In the genomic region with DNA sequence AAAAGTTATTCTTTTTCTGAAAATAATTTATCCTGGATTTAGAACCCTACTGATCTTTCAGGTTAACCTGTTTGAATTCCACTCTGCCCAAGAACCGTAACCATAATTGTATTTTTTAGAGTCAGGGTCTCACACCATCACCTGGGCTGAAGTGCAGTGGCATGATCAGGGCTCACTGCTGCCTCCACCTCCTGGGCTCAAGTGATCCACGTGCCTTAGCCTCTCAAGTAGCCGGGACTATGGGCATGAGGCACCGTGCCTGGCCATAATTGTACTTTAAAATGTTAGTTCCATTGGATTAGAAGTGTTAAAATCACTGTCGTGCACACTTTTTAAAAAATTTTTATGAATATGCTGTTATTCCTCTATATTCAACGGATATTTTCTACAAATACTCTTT, we compare ENCODE assay signal across 8 cellular contexts. TPM values are rescaled to one million over a fixed set of nuclear protein-coding genes. Genes with fewer than 3 reads are reported as not detected.
DNase-seq lines count a peak whose midpoint lies in the region; ATAC-seq, FAIRE-seq and TF ChIP-seq lines count a peak whose summit lies in the region.

No MANE protein-coding gene starts in this region.

- H3K9me3 ChIP-seq in WERI-Rb-1 (ENCODE audit: severe bottlenecking), result no peaks in the 10 kb centered on the region
- H3K9me3 ChIP-seq in keratinocyte (ENCODE audit: control insufficient read depth, low read depth, low read length), result no peaks in the 10 kb centered on the region
- no peaks in the 10 kb centered on the region for H3K9me3 ChIP-seq in stomach
- H3K9me3 ChIP-seq in aorta (ENCODE audit: control insufficient read depth, low read length), result no peaks in the 10 kb centered on the region
- no peaks in the 10 kb centered on the region for H3K9me3 ChIP-seq in ovary

- peak overlapping the region; percentile 95 for H3K9ac ChIP-seq in keratinocyte (ENCODE audit: control insufficient read depth, extremely low read depth, insufficient read depth, low read length)

- H3K4me1 ChIP-seq in keratinocyte (ENCODE audit: control insufficient read depth, extremely low read depth, insufficient read depth, low read length), result peaks cover 11% of the 10 kb centered on the region
- H3K4me1 ChIP-seq in stomach, result peaks cover 14 to 38% (median 31%) of the 10 kb centered on the region in 4 donors
- no peaks in the 10 kb centered on the region for H3K4me1 ChIP-seq in aorta (ENCODE audit: control insufficient read depth in 1 of 2, insufficient read depth in 2 of 2, low read length in 2 of 2)
- H3K4me1 ChIP-seq in ovary (ENCODE audit: insufficient read depth), result peaks cover 5% of the 10 kb centered on the region

- H3K4me1 Mint-ChIP-seq in T-helper 2 cell treated with Interferon-gamma antibody and Interleukin-4, amounts not matched to agents 5 μg/mL and 100 μg/mL, for 36 hours (ENCODE audit: low read depth), result peaks cover 18% of the 10 kb centered on the region

- no peaks in the 10 kb centered on the region for H3K27me3 ChIP-seq in WERI-Rb-1 (ENCODE audit: insufficient read depth, low read depth, severe bottlenecking)
- no peaks in the 10 kb centered on the region for H3K27me3 ChIP-seq in keratinocyte (ENCODE audit: control insufficient read depth, extremely low read depth, insufficient read depth, low read length)
- H3K27me3 ChIP-seq in stomach, result no peaks in the 10 kb centered on the region
- no peaks in the 10 kb centered on the region for H3K27me3 ChIP-seq in aorta (ENCODE audit: control insufficient read depth in 1 of 2, insufficient read depth in 2 of 2, low read length in 1 of 2)
- H3K27me3 ChIP-seq in ovary, result no peaks in the 10 kb centered on the region

- peak overlapping the region; percentile 99 for H3K4me3 ChIP-seq in WERI-Rb-1 (ENCODE audit: low read depth, low read length)
- peak overlapping the region; percentile 82 to 99 (median 96) for H3K4me3 ChIP-seq in keratinocyte (ENCODE audit: control insufficient read depth in 2 of 3, extremely low read depth in 1 of 3, insufficient read depth in 2 of 3, low read depth in 1 of 3, low read length in 3 of 3)
- H3K4me3 ChIP-seq in stomach, result peak overlapping the region; percentile 74 to 96 (median 89)
- no peak overlapping the region for H3K4me3 ChIP-seq in aorta (ENCODE audit: low read length in 2 of 2)
- no peak overlapping the region for H3K4me3 ChIP-seq in ovary

- ATAC-seq in aorta (ENCODE audit: low FRiP score), result no peak

- 75 to 84% (median 79%) methylated on average over 6 of the region's 6 CpGs for WGBS in stomach, 5 donors
- 77 to 80% methylated on average over 6 of the region's 6 CpGs for WGBS in aorta, 2 donors
- 81 to 91% (median 83%) methylated on average over 6 of the region's 6 CpGs for WGBS in ovary, 3 donors

- peak overlapping the region; percentile 92 for H3K4me2 ChIP-seq in keratinocyte (ENCODE audit: control insufficient read depth, extremely low read depth, insufficient read depth, low read depth, low read length)

- H4K20me1 ChIP-seq in keratinocyte (ENCODE audit: control insufficient read depth, extremely low read depth, insufficient read depth, low read length), result no peaks in the 10 kb centered on the region

- TF ChIP-seq EP300 in stomach (IDR thresholded peaks at IDR 0.05) (no peak), ovary (IDR thresholded peaks at IDR 0.05) (no peak)

- intact Hi-C loops in stomach (cut with DNase I; ENCODE audit: low total_unique reads) (no loop called here), aorta (cut with DNase I) (loop anchor here in 1 of 2 donors (5.0 to 10.0 kb wide), 3 partner anchors 90 to 492 kb away; a partner anchor contains a TSS), ovary (cut with DNase I) (no loop called here)

- peaks cover 8% of the 10 kb centered on the region for H3K27me3 Mint-ChIP-seq in T-helper 2 cell treated with Interferon-gamma antibody and Interleukin-4, amounts not matched to agents 5 μg/mL and 100 μg/mL, for 36 hours (ENCODE audit: low read depth)

- peak overlapping the region; percentile 67 for H3K27ac Mint-ChIP-seq in T-helper 2 cell treated with Interferon-gamma antibody and Interleukin-4, amounts not matched to agents 5 μg/mL and 100 μg/mL, for 36 hours

- no peak overlapping the region for H2AFZ ChIP-seq in keratinocyte (ENCODE audit: control insufficient read depth, low read length)

- H3K27ac ChIP-seq in WERI-Rb-1 (peak overlapping the region; percentile 87), keratinocyte (ENCODE audit: control insufficient read depth, insufficient read depth, low read length) (peak overlapping the region; percentile 91), stomach (peak overlapping the region in 4 of 5 donors; percentile 91 to 97 (median 96)), aorta (ENCODE audit: low read depth in 1 of 2, low read length in 2 of 2) (no peak overlapping the region), ovary (no peak overlapping the region)

- H3K36me3 Mint-ChIP-seq in T-helper 2 cell treated with Interferon-gamma antibody and Interleukin-4, amounts not matched to agents 5 μg/mL and 100 μg/mL, for 36 hours (ENCODE audit: low read depth), result peaks cover 3% of the 10 kb centered on the region

- TF ChIP-seq CTCF in WERI-Rb-1 (IDR thresholded peaks at IDR 0.05; ENCODE audit: low read depth, low read length), result no peak
- peak in 1 of 3 experiments; percentile 19 for TF ChIP-seq CTCF in keratinocyte (optimal IDR thresholded peaks at IDR 0.05 in 1 of 3, IDR thresholded peaks at IDR 0.05 in 1 of 3, conservative IDR thresholded peaks at IDR 0.05 in 1 of 3; ENCODE audit: extremely low read depth in 1 of 3, insufficient read depth in 2 of 3, low read length in 3 of 3)
- no peak for TF ChIP-seq CTCF in stomach (IDR thresholded peaks at IDR 0.05)
- TF ChIP-seq CTCF in ovary (IDR thresholded peaks at IDR 0.05), result no peak

- H3K36me3 ChIP-seq in WERI-Rb-1 (peaks cover 3% of the 10 kb centered on the region; the same call in 1 of the 2 replicates), keratinocyte (ENCODE audit: control insufficient read depth in 2 of 2, extremely low read depth in 1 of 2, insufficient read depth in 2 of 2, low read length in 2 of 2) (no peaks in the 10 kb centered on the region), stomach (no peaks in the 10 kb centered on the region), aorta (ENCODE audit: control insufficient read depth in 1 of 2, insufficient read depth in 2 of 2, low read length in 1 of 2) (no peaks in the 10 kb centered on the region), ovary (no peaks in the 10 kb centered on the region)

- H3K4me3 Mint-ChIP-seq in T-helper 2 cell treated with Interferon-gamma antibody and Interleukin-4, amounts not matched to agents 5 μg/mL and 100 μg/mL, for 36 hours, result peak overlapping the region; percentile 87

- dilution Hi-C loops in keratinocyte (cut with MboI; ENCODE audit: extremely low pct_ligation_motif_present, low sequenced_read_pairs), result no loop called here

- H3K79me2 ChIP-seq in keratinocyte (ENCODE audit: control insufficient read depth, insufficient read depth, low read length), result peaks cover 25% of the 10 kb centered on the region

- no peak for FAIRE-seq in keratinocyte (lab: Jason Lieb, UNC)

- H3K9me3 Mint-ChIP-seq in T-helper 2 cell treated with Interferon-gamma antibody and Interleukin-4, amounts not matched to agents 5 μg/mL and 100 μg/mL, for 36 hours, result no peaks in the 10 kb centered on the region

- no peaks in the 10 kb centered on the region for H3K9me1 ChIP-seq in keratinocyte (ENCODE audit: control insufficient read depth, extremely low read depth, insufficient read depth, low read length)

- DNase-seq in T-helper 2 cell treated with Interferon-gamma antibody and Interleukin-4, amounts not matched to agents 5 μg/mL and 100 μg/mL, for 36 hours (ENCODE audit: low spot score), result no peak
- no peak for DNase-seq in T-helper 2 cell
- no peak for DNase-seq in WERI-Rb-1
- DNase-seq in keratinocyte (ENCODE audit: low read depth, low spot score), result no peak
- DNase-seq in stomach, result no peak
- DNase-seq in aorta, result no peak
- DNase-seq in ovary, result no peak
- DNase-seq in HT-29 (ENCODE audit: low spot score), result no peak

- no peak for TF ChIP-seq POLR2A in stomach (IDR thresholded peaks at IDR 0.05)
- no peak for TF ChIP-seq POLR2A in ovary (IDR thresholded peaks at IDR 0.05)

RNA-seq across cellular contexts. Expression of a gene that starts 1.0 kb away (rescaled TPM):
- polyA plus RNA-seq in keratinocyte (10.8 to 16.2 TPM (median 15.5 TPM) in 3 replicates), stomach (10 to 100 TPM in 2 of 3 donors, 1 to 10 TPM in 1; 6.9 to 14.7 (median 10.9) TPM), aorta (10 to 100 TPM in 1 of 2 donors, 1 to 10 TPM in 1; 9.0 to 10.7 TPM), ovary (10 to 100 TPM; 14.1 to 23.4 TPM)
- polyA plus RNA-seq in keratinocyte (2011; ENCODE audit: low read depth), result 2.5 TPM
- 8.1 and 13.5 TPM in 2 replicates for polyA plus RNA-seq in keratinocyte (2011; cell fraction: cytosol; rRNA removed)
- 15.2 and 18.7 TPM in 2 replicates for polyA plus RNA-seq in keratinocyte (2011; cell fraction: nucleus; rRNA removed)
- polyA plus RNA-seq in keratinocyte (2012; ENCODE audit: low replicate concordance), result 5.2 and 10.5 TPM in 2 replicates
- polyA minus RNA-seq in keratinocyte, result 8.4 to 24.5 TPM (median 14.5 TPM) in 3 replicates
- polyA minus RNA-seq in keratinocyte (2011; cell fraction: cytosol; rRNA and poly(A)+ RNA removed), result 18.2 TPM
- polyA minus RNA-seq in keratinocyte (2011; cell fraction: nucleus; rRNA and poly(A)+ RNA removed), result 15.9 and 32.6 TPM in 2 replicates
- total RNA-seq in stomach (100 to 1,000 TPM in 1 of 5 donors, 10 to 100 TPM in 3, 1 to 10 TPM in 1; 4.9 to 118 (median 39.7) TPM), aorta (10 to 100 TPM; 12.5 to 35.0 TPM), ovary (10 to 100 TPM; 14.4 to 35.8 (median 25.6) TPM)
- total RNA-seq in HT-29 (2014; rRNA removed; shearing (Covaris generic)), result 18.8 and 24.6 TPM in 2 replicates

Comparison
In these comparisons a context has a peak if more than half of its experiments do, and no peak if none do; other contexts are left out.
1. H3K27ac ChIP-seq: peak in WERI-Rb-1 (single experiment), keratinocyte (single experiment) and stomach (4 of 5); none in aorta (0 of 2) and ovary (0 of 2).
2. H3K4me3 ChIP-seq: peak in WERI-Rb-1 (single experiment), keratinocyte (3 of 3) and stomach (4 of 4); none in aorta (0 of 2) and ovary (single experiment).